In genomic region chr16:88804173-88804551, GRCh38 we compare ENCODE assay signal across 8 cellular contexts. TPM values are rescaled to one million over a fixed set of nuclear protein-coding genes. Genes with fewer than 3 reads are reported as not detected.
A peak's percentile ranks its signal among the peaks of the same experiment; 100 is the strongest.
DNase-seq lines count a peak whose midpoint lies in the region; TF ChIP-seq lines count a peak whose summit lies in the region.

No MANE protein-coding gene starts in this region.

- H3K9ac ChIP-seq in colonic mucosa (ENCODE audit: low read depth in 2 of 2, low read length in 2 of 2) (peak overlapping the region in 1 of 2 donors; percentile 34), neural progenitor cell (peak overlapping the region; percentile 83)

- H3K36me3 ChIP-seq in DOHH2 (ENCODE audit: control insufficient read depth, low read length) (peaks cover 73% of the 10 kb centered on the region), colonic mucosa (no peaks in the 10 kb centered on the region), neural progenitor cell (no peaks in the 10 kb centered on the region)

- H2AFZ ChIP-seq in neural progenitor cell (replicated peaks) = no peak overlapping the region

- H3K79me2 ChIP-seq in DOHH2 (ENCODE audit: control insufficient read depth, low read length) = peaks cover 64% of the 10 kb centered on the region
- peaks cover 35% of the 10 kb centered on the region for H3K79me2 ChIP-seq in neural progenitor cell (ENCODE audit: low read depth)

- H3K9me3 Mint-ChIP-seq in neural progenitor cell = no peaks in the 10 kb centered on the region

- peak overlapping the region; percentile 87 for H3K4me3 Mint-ChIP-seq in neural progenitor cell

- no peak overlapping the region for H3K27ac Mint-ChIP-seq in neural progenitor cell

- H3K4me1 Mint-ChIP-seq in neural progenitor cell = no peaks in the 10 kb centered on the region

- H3F3A ChIP-seq in DOHH2 (ENCODE audit: control insufficient read depth, insufficient read depth) = peaks cover 22% of the 10 kb centered on the region
- peaks cover 48% of the 10 kb centered on the region for H3F3A ChIP-seq in neural progenitor cell (ENCODE audit: low read depth)

- peaks cover 53% of the 10 kb centered on the region for H3K4me1 ChIP-seq in DOHH2 (ENCODE audit: control insufficient read depth, low read length)
- peaks cover 9% of the 10 kb centered on the region for H3K4me1 ChIP-seq in colonic mucosa
- H3K4me1 ChIP-seq in neural progenitor cell = peaks cover 9% of the 10 kb centered on the region

- DNase-seq in NCI-H69 (lab: John Stamatoyannopoulos, UW) (peak; percentile 28), colonic mucosa (no peak), neural progenitor cell (ENCODE audit: low spot score) (no peak), NCI-H345 (lab: John Stamatoyannopoulos, UW) (no peak), NCI-H1092 treated with DMSO at 0.1 percent for 48 hours (lab: John Stamatoyannopoulos, UW) (no peak), foreskin melanocyte (no peak), erythroblast (lab: John Stamatoyannopoulos, UW) (no peak)

- TF ChIP-seq POLR2A in erythroblast (IDR thresholded peaks at IDR 0.05; ENCODE audit: low read length) = no peak

- H3K9me2 ChIP-seq in DOHH2 (replicated peaks; ENCODE audit: control insufficient read depth, low read length) = no peaks in the 10 kb centered on the region

- TF ChIP-seq CTCF in DOHH2 (IDR thresholded peaks at IDR 0.05; ENCODE audit: low read depth, low read length, poor library complexity, severe bottlenecking) = no peak
- TF ChIP-seq CTCF in colonic mucosa (IDR thresholded peaks at IDR 0.05) = no peak
- TF ChIP-seq CTCF in neural progenitor cell (IDR thresholded peaks at IDR 0.05) = no peak

- H3K4me2 ChIP-seq in DOHH2 (ENCODE audit: low read length) = peak overlapping the region; percentile 91
- peak overlapping the region; percentile 99 for H3K4me2 ChIP-seq in neural progenitor cell

- peaks cover 4% of the 10 kb centered on the region for H3K36me3 Mint-ChIP-seq in neural progenitor cell

- H3K27me3 ChIP-seq in DOHH2 (ENCODE audit: control insufficient read depth, low read length) (no peaks in the 10 kb centered on the region), colonic mucosa (no peaks in the 10 kb centered on the region), neural progenitor cell (no peaks in the 10 kb centered on the region)

- peak overlapping the region; percentile 98 for H3K4me3 ChIP-seq in DOHH2 (ENCODE audit: low read length)
- peak overlapping the region; percentile 59 for H3K4me3 ChIP-seq in colonic mucosa
- peak overlapping the region; percentile 76 for H3K4me3 ChIP-seq in neural progenitor cell

- intact Hi-C loops in colonic mucosa (cut with DNase I) = no loop called here

- H4K20me1 ChIP-seq in DOHH2 (ENCODE audit: control insufficient read depth, insufficient read depth, low read depth, low read length) (peaks cover 8% of the 10 kb centered on the region; the same call in 1 of the 2 replicates), neural progenitor cell (ENCODE audit: low read depth) (peaks cover 36% of the 10 kb centered on the region)

- peaks cover 11% of the 10 kb centered on the region for H3K27me3 Mint-ChIP-seq in neural progenitor cell (ENCODE audit: insufficient read depth, low read depth)

- H3K27ac ChIP-seq in DOHH2 (ENCODE audit: low read depth, low read length) = peak overlapping the region; percentile 95
- H3K27ac ChIP-seq in colonic mucosa = no peak overlapping the region
- H3K27ac ChIP-seq in neural progenitor cell = no peak overlapping the region

- H3K9me3 ChIP-seq in DOHH2 (ENCODE audit: control insufficient read depth, insufficient read depth, low read length) (no peaks in the 10 kb centered on the region), colonic mucosa (no peaks in the 10 kb centered on the region), neural progenitor cell (ENCODE audit: low read depth) (no peaks in the 10 kb centered on the region)

RNA-seq across cellular contexts. Expression of gene CDT1, which starts 0.6 kb away (rescaled TPM):
- total RNA-seq in colonic mucosa (10 to 100 TPM; 14.9 to 71.7 TPM), neural progenitor cell (ENCODE audit: low replicate concordance) (7.8 and 57.9 TPM in 2 replicates)

RNA-seq across cellular contexts. Expression of gene APRT, which starts 7.6 kb away (rescaled TPM):
- total RNA-seq in colonic mucosa = 100 to 1,000 TPM; 103 to 273 TPM
- total RNA-seq in neural progenitor cell (ENCODE audit: low replicate concordance) = 53.4 and 150 TPM in 2 replicates

RNA-seq across cellular contexts. Expression of gene PIEZO1, which starts 19.1 kb away (rescaled TPM):
- 100 to 1,000 TPM; 104 to 118 TPM for total RNA-seq in colonic mucosa
- 5.5 and 26.9 TPM in 2 replicates for total RNA-seq in neural progenitor cell (ENCODE audit: low replicate concordance)

RNA-seq across cellular contexts. Expression of gene GALNS, which starts 52.6 kb away (rescaled TPM):
- total RNA-seq in colonic mucosa (10 to 100 TPM; 22.8 to 44.5 TPM), neural progenitor cell (ENCODE audit: low replicate concordance) (5.0 and 11.6 TPM in 2 replicates)

RNA-seq across cellular contexts. Expression of gene TRAPPC2L, which starts 52.8 kb away (rescaled TPM):
- total RNA-seq in colonic mucosa (10 to 100 TPM; 33.8 to 57.3 TPM), neural progenitor cell (ENCODE audit: low replicate concordance) (31.8 and 48.5 TPM in 2 replicates)
